1 cellular context compared by ENCODE assay signal in the genomic region with DNA sequence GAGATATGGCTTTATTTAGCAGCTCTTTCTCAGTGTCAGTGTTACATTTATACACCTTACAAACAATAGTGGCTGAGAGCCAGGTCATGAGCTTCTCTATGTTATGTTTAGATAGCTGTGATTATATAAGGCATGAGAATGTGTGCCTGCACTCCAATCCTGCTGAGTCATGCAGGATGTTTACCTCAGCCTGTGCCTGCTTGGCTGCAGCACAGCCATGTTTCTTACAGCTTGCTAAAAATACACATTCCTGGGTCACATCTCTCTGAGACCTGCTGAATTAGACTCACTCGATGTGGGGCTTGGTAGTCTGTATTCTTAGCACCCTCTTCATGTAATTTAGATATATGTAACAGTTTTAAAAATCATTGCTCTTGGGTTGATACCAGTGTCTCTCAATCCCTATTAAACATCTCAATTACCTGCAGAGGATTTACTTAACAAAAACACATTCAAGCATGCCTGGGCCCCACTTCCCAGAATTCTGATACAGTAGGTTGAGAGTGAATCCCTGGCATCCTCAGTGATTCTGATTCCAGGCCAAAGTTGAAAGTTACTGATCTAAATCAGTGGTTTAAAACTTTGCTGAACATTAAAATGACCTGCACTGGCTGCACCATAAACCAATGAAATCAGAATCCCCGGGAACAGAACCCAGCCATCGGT.
TF ChIP-seq lines count a peak whose summit lies in the region.

No MANE protein-coding gene starts in this region.

TF ChIP-seq in K562, 482 proteins besides CTCF, POLR2A, EP300 and RAD21 (continued from another document and continues in another):
- TF ChIP-seq HOMEZ (CRISPR knock-in tag; IDR thresholded peaks at IDR 0.05) = no peak
- peak; percentile 78 for TF ChIP-seq ZNF79 (CRISPR knock-in tag; IDR thresholded peaks at IDR 0.05; ENCODE audit: low read depth)
- TF ChIP-seq ZNF146 (CRISPR knock-in tag; IDR thresholded peaks at IDR 0.05; ENCODE audit: unreplicated experiment) = no peak
- TF ChIP-seq ZNF780A (CRISPR knock-in tag; IDR thresholded peaks at IDR 0.05) = no peak
- TF ChIP-seq NFIC (IDR thresholded peaks at IDR 0.05) = peak; percentile 77
- peak; percentile 70; the same call in 1 of the 2 replicates for TF ChIP-seq HIVEP1 (CRISPR knock-in tag; IDR thresholded peaks at IDR 0.05)
- TF ChIP-seq ZNF282 (CRISPR knock-in tag; IDR thresholded peaks at IDR 0.05) = no peak
- TF ChIP-seq CTCFL (IDR thresholded peaks at IDR 0.05; ENCODE audit: borderline replicate concordance, insufficient read depth, low read depth, low read length, poor library complexity, severe bottlenecking) = no peak
- TF ChIP-seq EZH2 (IDR thresholded peaks at IDR 0.05; ENCODE audit: borderline replicate concordance, low read depth, low read length) = no peak
- TF ChIP-seq, protein P1, sequence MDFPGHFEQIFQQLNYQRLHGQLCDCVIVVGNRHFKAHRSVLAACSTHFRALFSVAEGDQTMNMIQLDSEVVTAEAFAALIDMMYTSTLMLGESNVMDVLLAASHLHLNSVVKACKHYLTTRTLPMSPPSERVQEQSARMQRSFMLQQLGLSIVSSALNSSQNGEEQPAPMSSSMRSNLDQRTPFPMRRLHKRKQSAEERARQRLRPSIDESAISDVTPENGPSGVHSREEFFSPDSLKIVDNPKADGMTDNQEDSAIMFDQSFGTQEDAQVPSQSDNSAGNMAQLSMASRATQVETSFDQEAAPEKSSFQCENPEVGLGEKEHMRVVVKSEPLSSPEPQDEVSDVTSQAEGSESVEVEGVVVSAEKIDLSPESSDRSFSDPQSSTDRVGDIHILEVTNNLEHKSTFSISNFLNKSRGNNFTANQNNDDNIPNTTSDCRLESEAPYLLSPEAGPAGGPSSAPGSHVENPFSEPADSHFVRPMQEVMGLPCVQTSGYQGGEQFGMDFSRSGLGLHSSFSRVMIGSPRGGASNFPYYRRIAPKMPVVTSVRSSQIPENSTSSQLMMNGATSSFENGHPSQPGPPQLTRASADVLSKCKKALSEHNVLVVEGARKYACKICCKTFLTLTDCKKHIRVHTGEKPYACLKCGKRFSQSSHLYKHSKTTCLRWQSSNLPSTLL (IDR thresholded peaks at IDR 0.05) = no peak
- no peak for TF ChIP-seq GATAD2A (IDR thresholded peaks at IDR 0.05)
- no peak for TF ChIP-seq ZNF324 (CRISPR knock-in tag; IDR thresholded peaks at IDR 0.05)
- no peak for TF ChIP-seq NR0B1 (IDR thresholded peaks at IDR 0.05; ENCODE audit: partially characterized antibody)
- TF ChIP-seq NFYB (IDR thresholded peaks at IDR 0.05; ENCODE audit: extremely low read depth, insufficient read length) = no peak
- 0 out of 2 replicates have a peak, but pooled peaks have one; percentile 57 for TF ChIP-seq ILK (tag; IDR thresholded peaks at IDR 0.05; ENCODE audit: borderline replicate concordance, low read depth)
- no peak for TF ChIP-seq SAFB (IDR thresholded peaks at IDR 0.05; ENCODE audit: borderline replicate concordance, low read depth, low read length)
- TF ChIP-seq, protein P2, sequence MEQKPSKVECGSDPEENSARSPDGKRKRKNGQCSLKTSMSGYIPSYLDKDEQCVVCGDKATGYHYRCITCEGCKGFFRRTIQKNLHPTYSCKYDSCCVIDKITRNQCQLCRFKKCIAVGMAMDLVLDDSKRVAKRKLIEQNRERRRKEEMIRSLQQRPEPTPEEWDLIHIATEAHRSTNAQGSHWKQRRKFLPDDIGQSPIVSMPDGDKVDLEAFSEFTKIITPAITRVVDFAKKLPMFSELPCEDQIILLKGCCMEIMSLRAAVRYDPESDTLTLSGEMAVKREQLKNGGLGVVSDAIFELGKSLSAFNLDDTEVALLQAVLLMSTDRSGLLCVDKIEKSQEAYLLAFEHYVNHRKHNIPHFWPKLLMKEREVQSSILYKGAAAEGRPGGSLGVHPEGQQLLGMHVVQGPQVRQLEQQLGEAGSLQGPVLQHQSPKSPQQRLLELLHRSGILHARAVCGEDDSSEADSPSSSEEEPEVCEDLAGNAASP (IDR thresholded peaks at IDR 0.05) = no peak
- no peak for TF ChIP-seq ZNF75A (CRISPR knock-in tag; IDR thresholded peaks at IDR 0.05)
- peak; percentile 97 for TF ChIP-seq DMBX1 (CRISPR knock-in tag; IDR thresholded peaks at IDR 0.05; ENCODE audit: borderline replicate concordance)
- peak; percentile 93 for TF ChIP-seq ZNF584 (CRISPR knock-in tag; IDR thresholded peaks at IDR 0.05; ENCODE audit: low read depth)
- no peak for TF ChIP-seq ZFP30 (CRISPR knock-in tag; IDR thresholded peaks at IDR 0.05; ENCODE audit: borderline replicate concordance)
- TF ChIP-seq TCF7 (IDR thresholded peaks at IDR 0.05; ENCODE audit: borderline replicate concordance) = no peak
- no peak for TF ChIP-seq MYNN (IDR thresholded peaks at IDR 0.05)
- no peak for TF ChIP-seq MYNN (CRISPR knock-in tag; IDR thresholded peaks at IDR 0.05)
- no peak for TF ChIP-seq TCF7L2 (IDR thresholded peaks at IDR 0.05; ENCODE audit: low read depth, low read length)
- TF ChIP-seq TAF7 (tag; IDR thresholded peaks at IDR 0.05) = peak; percentile 54; the same call in 1 of the 2 replicates
- peak; percentile 45; the same call in 1 of the 2 replicates for TF ChIP-seq ZNF398 (CRISPR knock-in tag; IDR thresholded peaks at IDR 0.05)
- TF ChIP-seq, protein P3, sequence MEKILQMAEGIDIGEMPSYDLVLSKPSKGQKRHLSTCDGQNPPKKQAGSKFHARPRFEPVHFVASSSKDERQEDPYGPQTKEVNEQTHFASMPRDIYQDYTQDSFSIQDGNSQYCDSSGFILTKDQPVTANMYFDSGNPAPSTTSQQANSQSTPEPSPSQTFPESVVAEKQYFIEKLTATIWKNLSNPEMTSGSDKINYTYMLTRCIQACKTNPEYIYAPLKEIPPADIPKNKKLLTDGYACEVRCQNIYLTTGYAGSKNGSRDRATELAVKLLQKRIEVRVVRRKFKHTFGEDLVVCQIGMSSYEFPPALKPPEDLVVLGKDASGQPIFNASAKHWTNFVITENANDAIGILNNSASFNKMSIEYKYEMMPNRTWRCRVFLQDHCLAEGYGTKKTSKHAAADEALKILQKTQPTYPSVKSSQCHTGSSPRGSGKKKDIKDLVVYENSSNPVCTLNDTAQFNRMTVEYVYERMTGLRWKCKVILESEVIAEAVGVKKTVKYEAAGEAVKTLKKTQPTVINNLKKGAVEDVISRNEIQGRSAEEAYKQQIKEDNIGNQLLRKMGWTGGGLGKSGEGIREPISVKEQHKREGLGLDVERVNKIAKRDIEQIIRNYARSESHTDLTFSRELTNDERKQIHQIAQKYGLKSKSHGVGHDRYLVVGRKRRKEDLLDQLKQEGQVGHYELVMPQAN (IDR thresholded peaks at IDR 0.05; ENCODE audit: borderline replicate concordance) = no peak
- TF ChIP-seq, protein P4, sequence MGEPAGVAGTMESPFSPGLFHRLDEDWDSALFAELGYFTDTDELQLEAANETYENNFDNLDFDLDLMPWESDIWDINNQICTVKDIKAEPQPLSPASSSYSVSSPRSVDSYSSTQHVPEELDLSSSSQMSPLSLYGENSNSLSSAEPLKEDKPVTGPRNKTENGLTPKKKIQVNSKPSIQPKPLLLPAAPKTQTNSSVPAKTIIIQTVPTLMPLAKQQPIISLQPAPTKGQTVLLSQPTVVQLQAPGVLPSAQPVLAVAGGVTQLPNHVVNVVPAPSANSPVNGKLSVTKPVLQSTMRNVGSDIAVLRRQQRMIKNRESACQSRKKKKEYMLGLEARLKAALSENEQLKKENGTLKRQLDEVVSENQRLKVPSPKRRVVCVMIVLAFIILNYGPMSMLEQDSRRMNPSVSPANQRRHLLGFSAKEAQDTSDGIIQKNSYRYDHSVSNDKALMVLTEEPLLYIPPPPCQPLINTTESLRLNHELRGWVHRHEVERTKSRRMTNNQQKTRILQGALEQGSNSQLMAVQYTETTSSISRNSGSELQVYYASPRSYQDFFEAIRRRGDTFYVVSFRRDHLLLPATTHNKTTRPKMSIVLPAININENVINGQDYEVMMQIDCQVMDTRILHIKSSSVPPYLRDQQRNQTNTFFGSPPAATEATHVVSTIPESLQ (CRISPR knock-in tag; IDR thresholded peaks at IDR 0.05) = no peak
- TF ChIP-seq ERF (CRISPR knock-in tag; IDR thresholded peaks at IDR 0.05) = no peak
- no peak for TF ChIP-seq HBP1 (CRISPR knock-in tag; IDR thresholded peaks at IDR 0.05)
- no peak for TF ChIP-seq TFAM (CRISPR knock-in tag; conservative IDR thresholded peaks at IDR 0.05)
- no peak for TF ChIP-seq ZNF77 (CRISPR knock-in tag; IDR thresholded peaks at IDR 0.05)
- TF ChIP-seq MXD1 (CRISPR knock-in tag; IDR thresholded peaks at IDR 0.05; ENCODE audit: borderline replicate concordance, poor library complexity, severe bottlenecking) = no peak
- no peak for TF ChIP-seq FOXP1 (CRISPR knock-in tag; IDR thresholded peaks at IDR 0.05)
- TF ChIP-seq MTF1 (CRISPR knock-in tag; IDR thresholded peaks at IDR 0.05; ENCODE audit: borderline replicate concordance) = no peak
- no peak for TF ChIP-seq SP2 (IDR thresholded peaks at IDR 0.05; ENCODE audit: extremely low read depth, low read depth, low read length, poor library complexity, severe bottlenecking)
- TF ChIP-seq EGR1 (conservative IDR thresholded peaks at IDR 0.05) = no peak
- no peak for TF ChIP-seq DIDO1 (tag; IDR thresholded peaks at IDR 0.05; ENCODE audit: low read depth)
- peak; percentile 78; the same call in 1 of the 2 replicates for TF ChIP-seq CREB5 (CRISPR knock-in tag; IDR thresholded peaks at IDR 0.05)
- no peak for TF ChIP-seq FIP1L1 (IDR thresholded peaks at IDR 0.05; ENCODE audit: low read depth, low read length, poor library complexity, severe bottlenecking)
- TF ChIP-seq CHD1 (IDR thresholded peaks at IDR 0.05; ENCODE audit: low read length) = no peak
- TF ChIP-seq RBM14 (IDR thresholded peaks at IDR 0.05; ENCODE audit: borderline replicate concordance, insufficient read depth, low read depth, low read length) = no peak
